18 cellular contexts compared by ENCODE assay signal in the genomic region with DNA sequence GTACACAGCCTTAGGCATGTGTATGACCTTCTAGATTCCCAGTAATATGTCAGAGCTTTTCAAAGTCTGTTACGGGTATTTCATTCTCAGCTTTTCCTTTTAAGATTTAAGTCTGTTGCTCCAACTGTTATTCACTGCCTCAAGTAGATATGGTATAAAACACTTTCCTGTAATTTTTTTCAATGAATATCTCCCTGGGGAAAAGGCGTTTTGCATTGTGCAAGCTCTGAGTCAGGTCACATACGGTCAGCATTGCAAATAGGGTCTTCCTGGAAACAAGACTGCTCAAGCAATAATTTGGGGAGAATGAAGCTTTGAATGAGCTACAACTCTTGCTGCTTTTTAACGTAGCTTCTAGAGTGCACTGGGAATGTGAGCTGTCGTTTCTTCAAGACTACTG. TPM values are rescaled to one million over a fixed set of nuclear protein-coding genes. Genes with fewer than 3 reads are reported as not detected.
DNase-seq lines count a peak whose midpoint lies in the region; ATAC-seq and TF ChIP-seq lines count a peak whose summit lies in the region.
"Had no signal": no experiment of that assay in that cellular context is flagged by ENCODE, and none has a peak within 500 bp of the region (broad histone marks: within the 10 kb centered on the region; RNA-seq: fewer than 3 reads in every experiment).

No MANE protein-coding gene starts in this region.

- dilution Hi-C loops in mammary epithelial cell (cut with HindIII; ENCODE audit: low sequenced_read_pairs), result no loop called here

- H2AFZ ChIP-seq in mammary epithelial cell (ENCODE audit: low read depth, low read length), result no peak overlapping the region

- no peak overlapping the region for H3K4me2 ChIP-seq in mammary epithelial cell (ENCODE audit: insufficient read depth, low read depth, low read length)
- H3K4me2 ChIP-seq: A549 had no signal

- no peaks in the 10 kb centered on the region for H4K20me1 ChIP-seq in mammary epithelial cell (ENCODE audit: insufficient read depth, low read length)

- H3K9me3 ChIP-seq in mammary epithelial cell (replicated peaks; ENCODE audit: insufficient read depth, low read length) (no peaks in the 10 kb centered on the region), subcutaneous abdominal adipose tissue (ENCODE audit: control insufficient read depth in 5 of 5, low read length in 5 of 5) (no peaks in the 10 kb centered on the region), SJCRH30 (replicated peaks) (peaks cover 3% of the 10 kb centered on the region; the same call in 1 of the 2 replicates)
- H3K9me3 ChIP-seq: A549, testis had no signal

- peak; percentile 71 for ATAC-seq in left ventricle myocardium superior
- no peak for ATAC-seq in stimulated activated memory B cell treated with anti-CD40 and anti-IgM and Interleukin-4, amounts not matched to agents 10 μg/mL and 1 μg/mL and 100 μg/mL, for 72 hours
- ATAC-seq: A549 had no signal

- POLR2A ChIA-PET in MCF 10A (lab: Yijun Ruan, JAX), result interaction anchor here (0.7 to 1.4 kb wide), 2 partner anchors 27 to 32 kb away, joined by 3 to 5 read pairs; no protein-coding TSS in a partner anchor

- H3K4me3 ChIP-seq in mammary epithelial cell (replicated peaks in 1 of 3; ENCODE audit: insufficient read depth in 1 of 3, low read depth in 2 of 3, low read length in 3 of 3), result no peak overlapping the region
- no peak overlapping the region for H3K4me3 ChIP-seq in cardiac fibroblast (replicated peaks in 1 of 2; ENCODE audit: low read depth in 2 of 2, low read length in 2 of 2)
- H3K4me3 ChIP-seq in subcutaneous abdominal adipose tissue (ENCODE audit: low read depth in 1 of 5, low read length in 5 of 5), result peak overlapping the region in 1 of 5 donors; percentile 9
- no peak overlapping the region for H3K4me3 ChIP-seq in SJCRH30
- H3K4me3 ChIP-seq: A549, testis had no signal

- 98% methylated on average over 5 of the region's 5 CpGs for WGBS in mammary epithelial cell (ENCODE audit: low coverage, missing lambda C conversion rate)

- H3K27me3 ChIP-seq in mammary epithelial cell (ENCODE audit: insufficient read depth, low read length), result no peaks in the 10 kb centered on the region
- no peaks in the 10 kb centered on the region for H3K27me3 ChIP-seq in subcutaneous abdominal adipose tissue (ENCODE audit: control insufficient read depth in 5 of 5, insufficient read depth in 4 of 5, low read length in 5 of 5)
- H3K27me3 ChIP-seq in SJCRH30, result no peaks in the 10 kb centered on the region
- H3K27me3 ChIP-seq: testis had no signal

- H3K4me3 Mint-ChIP-seq in MCF 10A (ENCODE audit: unreplicated experiment), result no peak overlapping the region
- H3K4me3 Mint-ChIP-seq in stimulated activated memory B cell treated with anti-CD40 and anti-IgM and Interleukin-4, amounts not matched to agents 10 μg/mL and 1 μg/mL and 100 μg/mL, for 72 hours, result no peak overlapping the region

- no peak overlapping the region for H3K9ac ChIP-seq in mammary epithelial cell (ENCODE audit: insufficient read depth, low read length)
- no peak overlapping the region for H3K9ac ChIP-seq in subcutaneous abdominal adipose tissue (ENCODE audit: low read length in 5 of 5)

- intact Hi-C loops in MCF 10A (cut with micrococcal nuclease), result no loop called here
- intact Hi-C loops in mammary epithelial cell (cut with micrococcal nuclease), result no loop called here
- intact Hi-C loops in left ventricle myocardium superior (cut with micrococcal nuclease), result no loop called here

- H3K36me3 ChIP-seq in mammary epithelial cell (ENCODE audit: insufficient read depth, low read length) (peaks cover 1% of the 10 kb centered on the region), subcutaneous abdominal adipose tissue (ENCODE audit: control insufficient read depth in 5 of 5, insufficient read depth in 5 of 5, low read length in 5 of 5) (peaks cover 0 to 8% (median 0%) of the 10 kb centered on the region in 5 donors), SJCRH30 (peaks cover 17% of the 10 kb centered on the region; the same call in 1 of the 2 replicates)

- H3K27me3 Mint-ChIP-seq in MCF 10A (ENCODE audit: insufficient read depth, unreplicated experiment), result no peaks in the 10 kb centered on the region
- no peaks in the 10 kb centered on the region for H3K27me3 Mint-ChIP-seq in stimulated activated memory B cell treated with anti-CD40 and anti-IgM and Interleukin-4, amounts not matched to agents 10 μg/mL and 1 μg/mL and 100 μg/mL, for 72 hours

- H3K27ac ChIP-seq in mammary epithelial cell (ENCODE audit: insufficient read depth, low read depth, low read length) (no peak overlapping the region), subcutaneous abdominal adipose tissue (ENCODE audit: low read depth, low read length) (peak overlapping the region; percentile 48), SJCRH30 (no peak overlapping the region)
- H3K27ac ChIP-seq: A549, testis had no signal

- H3K4me1 ChIP-seq in mammary epithelial cell (ENCODE audit: insufficient read depth, low read length), result peaks cover 13% of the 10 kb centered on the region
- H3K4me1 ChIP-seq in subcutaneous abdominal adipose tissue (ENCODE audit: control insufficient read depth in 5 of 5, insufficient read depth in 5 of 5, low read length in 5 of 5), result peaks cover 7 to 22% (median 19%) of the 10 kb centered on the region in 5 donors
- H3K4me1 ChIP-seq in SJCRH30, result no peaks in the 10 kb centered on the region
- H3K4me1 ChIP-seq: A549, testis had no signal

- in situ Hi-C loops in mammary epithelial cell (cut with MboI; ENCODE audit: low sequenced_read_pairs in 2 of 2) (no loop called here), GM13976 (cut with MboI; ENCODE audit: low sequenced_read_pairs, unreplicated experiment) (no loop called here)

- CTCF ChIA-PET in MCF 10A (lab: Yijun Ruan, JAX) (interaction anchor here (0.5 to 1.1 kb wide), 2 partner anchors 12 to 1191 kb away, joined by 4 read pairs; no protein-coding TSS in a partner anchor), mammary epithelial cell (lab: Charles Lee; ENCODE audit: low non-redundant PET) (no interaction called here)

- peaks cover 18% of the 10 kb centered on the region for H3K36me3 Mint-ChIP-seq in MCF 10A (ENCODE audit: insufficient read depth, unreplicated experiment)
- H3K36me3 Mint-ChIP-seq in stimulated activated memory B cell treated with anti-CD40 and anti-IgM and Interleukin-4, amounts not matched to agents 10 μg/mL and 1 μg/mL and 100 μg/mL, for 72 hours, result peaks cover 79% of the 10 kb centered on the region

- DNase-seq in MCF 10A (ENCODE audit: unreplicated experiment) (peak; percentile 60), mammary epithelial cell (no peak), cardiac fibroblast (ENCODE audit: low read depth in 2 of 2) (peak; percentile 93 to 95), left ventricle myocardium superior (no peak), GM13976 (ENCODE audit: low spot score) (no peak), SJCRH30 (no peak)
- DNase-seq: activated gamma-delta T cell; effector CD4-positive, alpha-beta T cell; KBM-7; kidney; NCI-H187; NCI-H524 treated with DMSO at 0.1 percent for 48 hours; posterior cingulate gyrus; stimulated activated CD4-positive, alpha-beta T cell treated with anti-CD3 and anti-CD28 coated beads, Interleukin-15, amount 100 ng/mL, for 24 hours; testis had no signal

- BruUV-seq in MCF 10A (replicated peaks; lab: Mats Ljungman, UMichigan) (no TSS peak), mammary epithelial cell (replicated peaks; lab: Mats Ljungman, UMichigan) (no TSS peak)

- peaks cover 21% of the 10 kb centered on the region for H3K4me1 Mint-ChIP-seq in MCF 10A (ENCODE audit: insufficient read depth, unreplicated experiment)
- peaks cover 77% of the 10 kb centered on the region for H3K4me1 Mint-ChIP-seq in stimulated activated memory B cell treated with anti-CD40 and anti-IgM and Interleukin-4, amounts not matched to agents 10 μg/mL and 1 μg/mL and 100 μg/mL, for 72 hours

- TF ChIP-seq CTCF in MCF 10A (IDR thresholded peaks at IDR 0.05; ENCODE audit: unreplicated experiment) (no peak), mammary epithelial cell (conservative IDR thresholded peaks at IDR 0.05 in 1 of 2, IDR thresholded peaks at IDR 0.05 in 1 of 2; ENCODE audit: extremely low read depth in 1 of 2, insufficient read depth in 1 of 2, low read depth in 1 of 2, low read length in 2 of 2) (no peak), cardiac fibroblast (IDR thresholded peaks at IDR 0.05; ENCODE audit: low read depth, low read length) (no peak), GM13976 (IDR thresholded peaks at IDR 0.05; ENCODE audit: borderline replicate concordance, control extremely low read depth, extremely low read depth, insufficient read depth, missing control alignments) (no peak)

- H3K79me2 ChIP-seq in mammary epithelial cell (ENCODE audit: insufficient read depth, low read length), result peaks cover 84% of the 10 kb centered on the region

- no peaks in the 10 kb centered on the region for H3K9me3 Mint-ChIP-seq in MCF 10A (ENCODE audit: unreplicated experiment)
- H3K9me3 Mint-ChIP-seq in stimulated activated memory B cell treated with anti-CD40 and anti-IgM and Interleukin-4, amounts not matched to agents 10 μg/mL and 1 μg/mL and 100 μg/mL, for 72 hours, result no peaks in the 10 kb centered on the region

- H3K27ac Mint-ChIP-seq in MCF 10A (ENCODE audit: low read depth, unreplicated experiment), result peak overlapping the region; percentile 49
- H3K27ac Mint-ChIP-seq in stimulated activated memory B cell treated with anti-CD40 and anti-IgM and Interleukin-4, amounts not matched to agents 10 μg/mL and 1 μg/mL and 100 μg/mL, for 72 hours, result no peak overlapping the region

RNA-seq across cellular contexts. Expression of gene SHOC2, which starts 25.6 kb away (rescaled TPM):
- total RNA-seq in MCF 10A (2022) (59.8 and 60.6 TPM in 2 replicates), mammary epithelial cell (10 to 100 TPM; 51.1 to 59.0 TPM), left ventricle myocardium superior (42.7 TPM)
- 11.9 TPM for polyA plus RNA-seq in mammary epithelial cell
- polyA minus RNA-seq in mammary epithelial cell, result 27.4 TPM
- 27.1 and 29.0 TPM in 2 replicates for total RNA-seq in SJCRH30 (2014; rRNA removed; shearing (Covaris generic))

RNA-seq across cellular contexts. Expression of gene BBIP1, which starts 26.0 kb away (rescaled TPM):
- total RNA-seq in MCF 10A (2022), result 46.9 and 68.7 TPM in 2 replicates
- total RNA-seq in mammary epithelial cell, result 10 to 100 TPM in 1 of 2 donors, 1 to 10 TPM in 1; 9.3 to 25.0 TPM
- 10.1 TPM for polyA plus RNA-seq in mammary epithelial cell
- polyA minus RNA-seq in mammary epithelial cell, result not detected
- 20.6 TPM for total RNA-seq in left ventricle myocardium superior
- 45.0 and 57.0 TPM in 2 replicates for total RNA-seq in SJCRH30 (2014; rRNA removed; shearing (Covaris generic))

Comparison
In these comparisons a context has a peak if more than half of its experiments do, and no peak if none do; other contexts are left out.
1. DNase-seq: peak in MCF 10A (single experiment) and cardiac fibroblast (2 of 2); none in mammary epithelial cell (single experiment), left ventricle myocardium superior (single experiment), GM13976 (single experiment) and SJCRH30 (0 of 2).